Comparison of ENCODE assay signal across 11 cellular contexts in the genomic region with DNA sequence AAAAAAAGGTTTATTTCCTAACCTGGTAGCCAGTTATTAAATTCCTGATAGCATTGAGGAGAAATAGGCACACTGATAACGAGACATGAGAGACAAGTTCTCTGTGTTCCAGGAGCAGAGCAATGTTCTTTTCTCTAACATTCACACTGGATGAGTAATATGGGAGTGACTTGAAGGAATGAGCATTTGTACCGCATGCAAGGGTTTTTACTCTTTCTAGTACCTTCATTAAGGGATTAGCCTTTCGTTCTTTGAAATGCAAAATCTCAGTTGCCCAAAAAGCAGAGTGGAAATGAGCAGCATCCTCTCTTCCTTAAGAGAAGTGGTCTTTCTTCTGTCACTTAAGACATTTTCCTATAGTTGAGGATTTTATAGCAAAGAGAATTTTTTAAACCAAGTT. TPM values are rescaled to one million over a fixed set of nuclear protein-coding genes. Genes with fewer than 3 reads are reported as not detected.
A peak's percentile ranks its signal among the peaks of the same experiment; 100 is the strongest.
DNase-seq lines count a peak whose midpoint lies in the region; ATAC-seq, FAIRE-seq and TF ChIP-seq lines count a peak whose summit lies in the region.
"Had no signal": no experiment of that assay in that cellular context is flagged by ENCODE, and none has a peak within 500 bp of the region (broad histone marks: within the 10 kb centered on the region; RNA-seq: fewer than 3 reads in every experiment).

No MANE protein-coding gene starts in this region.

- peak; percentile 98 for FAIRE-seq in A549 (lab: Jason Lieb, UNC)

- H3K4me3 ChIP-seq in A549, result peak overlapping the region; percentile 7; the same call in 1 of the 3 replicates
- peak overlapping the region; percentile 39 for H3K4me3 ChIP-seq in HUES64 (ENCODE audit: low read length)
- no peak overlapping the region for H3K4me3 ChIP-seq in kidney epithelial cell (ENCODE audit: low read depth, low read length)

- peak overlapping the region; percentile 75 for H3K4me2 ChIP-seq in A549

- H3K9ac ChIP-seq in HUES64 (ENCODE audit: low read depth, low read length), result peak overlapping the region; percentile 80

- CTCF ChIA-PET in A549 (lab: Yijun Ruan, JAX) (interaction anchor here (1.0 to 5.5 kb wide), 7 partner anchors 11 to 301 kb away, joined by 5 to 46 read pairs (median 27); partner anchors contain the start of genes FGD4 and YARS2), GM10248 (lab: Yijun Ruan, JAX) (interaction anchor here (1.3 to 6.5 kb wide), 4 partner anchors 206 to 378 kb away, joined by 3 to 77 read pairs (median 27); partner anchors contain the start of gene YARS2)

- H3K36me3 ChIP-seq in HUES64 (ENCODE audit: insufficient read depth, low read length) (no peaks in the 10 kb centered on the region), kidney epithelial cell (ENCODE audit: control insufficient read depth, insufficient read depth, low read length) (no peaks in the 10 kb centered on the region)

- H3K27me3 ChIP-seq in HUES64 (ENCODE audit: insufficient read depth, low read length), result no peaks in the 10 kb centered on the region
- no peaks in the 10 kb centered on the region for H3K27me3 ChIP-seq in kidney epithelial cell (ENCODE audit: control insufficient read depth, insufficient read depth, low read length)

- POLR2A ChIA-PET in A549 (lab: Yijun Ruan, JAX) (no interaction called here), GM10248 (lab: Yijun Ruan, JAX) (no interaction called here)

- no peak for TF ChIP-seq POLR2A in A549 (IDR thresholded peaks at IDR 0.05; ENCODE audit: low read length)

- H3K27ac ChIP-seq in A549 (peak overlapping the region; percentile 75 to 82), HUES64 (ENCODE audit: low read depth, low read length) (peak overlapping the region; percentile 98)

- no peak for TF ChIP-seq RAD21 in A549 (conservative IDR thresholded peaks at IDR 0.05 in 1 of 2, IDR thresholded peaks at IDR 0.05 in 1 of 2)

- intact Hi-C loops in head of caudate nucleus (cut with DNase I), result loop anchor here (10.0 kb wide), 1 partner anchor 101 kb away; no protein-coding TSS in a partner anchor

- H3K9me3 ChIP-seq in A549, result no peaks in the 10 kb centered on the region
- no peaks in the 10 kb centered on the region for H3K9me3 ChIP-seq in HUES64 (ENCODE audit: insufficient read depth, low read depth, low read length)

- H3K4me1 ChIP-seq in A549 (peaks cover 64% of the 10 kb centered on the region), HUES64 (ENCODE audit: insufficient read depth, low read length) (peaks cover 73% of the 10 kb centered on the region)

- WGBS in A549 (ENCODE audit: missing lambda C conversion rate), result 2% methylated on average over 3 of the region's 3 CpGs
- 0% methylated on average over 3 of the region's 3 CpGs for WGBS in HUES64

- TF ChIP-seq CTCF in A549 (IDR thresholded peaks at IDR 0.05) (no peak), kidney epithelial cell (IDR thresholded peaks at IDR 0.05; ENCODE audit: insufficient read depth, low read length, poor library complexity, severe bottlenecking) (no peak), GM10248 (IDR thresholded peaks at IDR 0.05; ENCODE audit: control extremely low read depth, extremely low read depth, low read depth, missing control alignments) (no peak)

- DNase-seq in A549 (ENCODE audit: low read depth in 1 of 2, low spot score in 1 of 2) (peak; percentile 47 to 65), dedifferentiated amniotic fluid mesenchymal stem cell (ENCODE audit: extremely low spot score) (peak; percentile 45), kidney epithelial cell (ENCODE audit: low read depth) (peak; percentile 56), GM10248 (ENCODE audit: extremely low spot score) (no peak), head of caudate nucleus (no peak)
- DNase-seq: activated T-cell treated with anti-CD3 and anti-CD28 coated beads, Interleukin-2, amount 50 U/mL, for 48 hours; AML-193; NCI-H2081 treated with DMSO at 0.1 percent for 48 hours had no signal

- no peak for TF ChIP-seq EP300 in A549 (IDR thresholded peaks at IDR 0.05)

- peak; percentile 68 to 84; a peak in 5 of 6 replicates for ATAC-seq in A549
- ATAC-seq in HG03039 (IDR thresholded peaks at IDR 0.05; ENCODE audit: unreplicated experiment), result no peak
- no peak for ATAC-seq in HG02870 (IDR thresholded peaks at IDR 0.05; ENCODE audit: unreplicated experiment)

TF ChIP-seq in A549, 52 proteins besides CTCF, POLR2A, EP300 and RAD21:
- TF ChIP-seq, protein P1, sequence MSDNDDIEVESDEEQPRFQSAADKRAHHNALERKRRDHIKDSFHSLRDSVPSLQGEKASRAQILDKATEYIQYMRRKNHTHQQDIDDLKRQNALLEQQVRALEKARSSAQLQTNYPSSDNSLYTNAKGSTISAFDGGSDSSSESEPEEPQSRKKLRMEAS (IDR thresholded peaks at IDR 0.05), result peak; percentile 39; the same call in 1 of the 2 replicates
- TF ChIP-seq JUNB (IDR thresholded peaks at IDR 0.05) (0 out of 2 replicates have a peak, but pooled peaks have one; percentile 11), FOSL2 (IDR thresholded peaks at IDR 0.05) (no peak), FOSL2 (CRISPR knock-in tag; IDR thresholded peaks at IDR 0.05) (peak; percentile 60), CHD2 (IDR thresholded peaks at IDR 0.05; ENCODE audit: low read length, partially characterized antibody) (no peak), POLR2AphosphoS2 (conservative IDR thresholded peaks at IDR 0.05; ENCODE audit: low read length) (no peak), TP53 (CRISPR knock-in tag; IDR thresholded peaks at IDR 0.05) (no peak), TFCP2L1 (CRISPR knock-in tag; IDR thresholded peaks at IDR 0.05) (no peak)

RNA-seq across cellular contexts. Expression of gene FGD4, which starts 54.7 kb away (rescaled TPM):
- polyA plus RNA-seq in A549 (2011; rRNA removed) (5.6 and 6.0 TPM in 2 replicates), A549 (2017; fragmentation: RNase III; extraction: RNeasy Plus Mini Kit Qiagen cat#74134 plus additional on column Dnase treatment) (1.7 to 2.2 TPM (median 2.0 TPM) in 3 replicates)
- 0.62 and 0.91 TPM in 2 replicates for polyA plus RNA-seq in A549 (2012; cell fraction: cytosol; rRNA removed)
- 1.0 and 1.4 TPM in 2 replicates for polyA plus RNA-seq in A549 (2012; cell fraction: nucleus; rRNA removed)
- 14.3 and 19.3 TPM in 2 replicates for polyA minus RNA-seq in A549 (2011; rRNA and poly(A)+ RNA removed)
- polyA plus RNA-seq in HUES64 (2013, experiment 1 of 2), result 17.0 TPM
- 14.2 TPM for polyA plus RNA-seq in HUES64 (2013, experiment 2 of 2)
- total RNA-seq in kidney epithelial cell, result 11.0 and 17.5 TPM in 2 replicates

Comparison
In these comparisons a context has a peak if more than half of its experiments do, and no peak if none do; other contexts are left out.
1. ATAC-seq: peak in A549 (2 of 2); none in HG03039 (single experiment) and HG02870 (single experiment).
2. DNase-seq: peak in A549 (2 of 2), dedifferentiated amniotic fluid mesenchymal stem cell (single experiment) and kidney epithelial cell (single experiment); none in GM10248 (single experiment) and head of caudate nucleus (0 of 42).